ENCODE assay signal across 29 cellular contexts in the genomic region with DNA sequence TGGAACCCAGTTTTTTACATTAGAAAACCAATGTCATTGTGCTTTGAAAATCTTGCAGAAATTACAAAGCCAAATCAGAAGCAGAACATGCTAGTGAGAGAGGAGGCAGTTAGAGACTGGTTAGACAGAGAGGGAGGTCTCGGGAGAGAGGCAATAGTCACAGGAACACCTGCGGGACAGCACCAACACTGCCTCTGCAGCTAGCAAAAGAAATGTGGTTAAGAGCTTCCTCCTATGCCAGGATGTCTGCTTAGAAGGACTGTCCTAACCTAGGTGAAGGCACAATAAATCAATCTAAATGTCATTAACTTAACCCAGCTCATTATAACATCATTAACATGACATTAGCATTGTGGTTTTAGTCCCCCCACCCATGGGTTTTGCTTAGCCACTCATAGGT.
"Had no signal": no experiment of that assay in that cellular context is flagged by ENCODE, and none has a peak within 500 bp of the region (broad histone marks: within the 10 kb centered on the region; RNA-seq: fewer than 3 reads in every experiment).

No MANE protein-coding gene starts in this region.

- H3K4me3 ChIP-seq: adrenal gland, body of pancreas, breast epithelium had no signal

- DNase-seq: activated B cell treated with CpG ODN at 0.5 μM for 24 hours; activated CD4-positive, alpha-beta memory T cell treated with anti-CD3 and anti-CD28 coated beads for 36 hours; activated CD4-positive, alpha-beta T cell treated with anti-CD3 and anti-CD28 coated beads for 4 hours; activated CD4-positive, alpha-beta T cell treated with anti-CD3 and anti-CD28 coated beads, Interleukin-2, amount 10 ng/mL, durations not matched to agents 24 days and 14 days; activated CD4-positive, alpha-beta T cell treated with anti-CD3 and anti-CD28 coated beads, Interleukin-2, amount 50 U/mL, for 1 hour; activated CD4-positive, alpha-beta T cell treated with anti-CD3 and anti-CD28 coated beads, Interleukin-2, amount 50 U/mL, for 4 hours; activated CD4-positive, CD25-positive, alpha-beta regulatory T cell treated with anti-CD3 and anti-CD28 coated beads, Interleukin-2, amount 50 U/mL, for 72 hours; activated CD8-positive, alpha-beta memory T cell treated with anti-CD3 and anti-CD28 coated beads, Interleukin-2, amount 50 U/mL, for 4 hours; activated CD8-positive, alpha-beta T cell treated with anti-CD3 and anti-CD28 coated beads for 36 hours; activated effector memory CD4-positive, alpha-beta T cell treated with anti-CD3 and anti-CD28 coated beads, Interleukin-2, amount 50 U/mL, for 16 hours; activated gamma-delta T cell treated with Interleukin-2 at 50 U/mL for 16 hours; activated naive CD4-positive, alpha-beta T cell; activated naive CD4-positive, alpha-beta T cell treated with anti-CD3 and anti-CD28 coated beads for 36 hours; activated naive CD4-positive, alpha-beta T cell treated with anti-CD3 and anti-CD28 coated beads, Interleukin-2, amount 50 U/mL, for 16 hours; activated naive CD8-positive, alpha-beta T cell treated with anti-CD3 and anti-CD28 coated beads for 36 hours; activated T-cell treated with anti-CD3 and anti-CD28 coated beads for 4 hours; activated T-cell treated with anti-CD3 and anti-CD28 coated beads, Interleukin-2, amount 50 U/mL, for 1 hour; activated T-cell treated with anti-CD3 and anti-CD28 coated beads, Interleukin-2, amount 50 U/mL, for 4 hours; activated T-cell treated with anti-CD3 and anti-CD28 coated beads, Interleukin-2, amount 50 U/mL, for 72 hours; adrenal gland; amniotic stem cell; aorta; body of pancreas; brain microvascular endothelial cell; central memory CD4-positive, alpha-beta T cell; T-helper 1 cell; T-helper 2 cell; T-helper 9 cell had no signal
